In genomic region chr15:89912674-89913396, GRCh38 we compare ENCODE assay signal across 8 cellular contexts. TPM values are rescaled to one million over a fixed set of nuclear protein-coding genes. Genes with fewer than 3 reads are reported as not detected.
DNase-seq lines count a peak whose midpoint lies in the region; ATAC-seq and TF ChIP-seq lines count a peak whose summit lies in the region.

Gene ARPIN (minus strand): TSS chr15:89912952. CDS start chr15:89912835, 117 bp downstream.

- H3K27ac ChIP-seq in neural cell (ENCODE audit: low read length) = no peak within 1 kb of the TSS

- DNase-seq in AG09309 (ENCODE audit: low read depth) (no peak), HK-2 (ENCODE audit: unreplicated experiment) (peak; percentile 33), glomerular endothelial cell (ENCODE audit: extremely low read depth, low read depth, low spot score) (no peak), cerebellar nuclear complex (lab: John Stamatoyannopoulos, UW) (no peak), Kasumi-1 (lab: John Stamatoyannopoulos, UW) (no peak)
- peak; percentile 15 for DNase-seq in activated naive CD4-positive, alpha-beta T cell treated with anti-CD3 and anti-CD28 coated beads, Interleukin-2, amount 50 U/mL, for 16 hours

- ATAC-seq in HG02759 (IDR thresholded peaks at IDR 0.05; ENCODE audit: unreplicated experiment) = no peak

- H3F3A ChIP-seq in neural cell (ENCODE audit: insufficient read depth, low read length, poor library complexity, severe bottlenecking) = no peaks in the 10 kb centered on the region

- no peaks in the 10 kb centered on the region for H3K79me2 ChIP-seq in neural cell (replicated peaks; ENCODE audit: insufficient read depth, low read length)

- peak within 1 kb of the TSS; percentile 89 for H3K4me3 ChIP-seq in AG09309 (ENCODE audit: control insufficient read depth, low read depth, low read length)
- H3K4me3 ChIP-seq in neural cell (ENCODE audit: low read length) = peak within 1 kb of the TSS; percentile 69

- peak; percentile 30 for TF ChIP-seq RAD21 in neural cell (conservative IDR thresholded peaks at IDR 0.05)

- no peaks in the 10 kb centered on the region for H3K9me3 ChIP-seq in neural cell (ENCODE audit: low read length)

- H3K27me3 ChIP-seq in neural cell (ENCODE audit: insufficient read depth, low read depth, low read length) = peaks cover 2% of the 10 kb centered on the region

- no peaks in the 10 kb centered on the region for H4K20me1 ChIP-seq in neural cell (ENCODE audit: insufficient read depth)

- no peaks in the 10 kb centered on the region for H3K36me3 ChIP-seq in neural cell (ENCODE audit: insufficient read depth, low read length)

- no peaks in the 10 kb centered on the region for H3K9me2 ChIP-seq in neural cell (ENCODE audit: insufficient read depth, low read length)

- H3K9ac ChIP-seq in neural cell (ENCODE audit: low read length) = peak within 1 kb of the TSS; percentile 54

- peak within 1 kb of the TSS; percentile 67 for H2AFZ ChIP-seq in neural cell (ENCODE audit: low read depth, low read length)

- no peak for TF ChIP-seq EP300 in neural cell (conservative IDR thresholded peaks at IDR 0.05; ENCODE audit: poor library complexity, severe bottlenecking)

- TF ChIP-seq CTCF in AG09309 (IDR thresholded peaks at IDR 0.05; ENCODE audit: control insufficient read depth, insufficient read depth, low read depth, low read length, missing control alignments) = no peak
- no peak for TF ChIP-seq CTCF in neural cell (IDR thresholded peaks at IDR 0.05; ENCODE audit: poor library complexity, severe bottlenecking)

- H3K4me2 ChIP-seq in neural cell (ENCODE audit: low read length) = no peak within 1 kb of the TSS

TF ChIP-seq in neural cell, 6 proteins besides CTCF, POLR2A, EP300 and RAD21:
- TF ChIP-seq MXI1 (conservative IDR thresholded peaks at IDR 0.05; ENCODE audit: poor library complexity, severe bottlenecking) (no peak), EZH2 (IDR thresholded peaks at IDR 0.05; ENCODE audit: borderline replicate concordance, insufficient read depth, low read length, poor library complexity, severe bottlenecking) (no peak), POLR2AphosphoS5 (IDR thresholded peaks at IDR 0.05) (no peak), SMC3 (conservative IDR thresholded peaks at IDR 0.05; ENCODE audit: poor library complexity) (peak; percentile 8), TAF1 (IDR thresholded peaks at IDR 0.05; ENCODE audit: low read depth) (no peak)
- TF ChIP-seq, protein P1, sequence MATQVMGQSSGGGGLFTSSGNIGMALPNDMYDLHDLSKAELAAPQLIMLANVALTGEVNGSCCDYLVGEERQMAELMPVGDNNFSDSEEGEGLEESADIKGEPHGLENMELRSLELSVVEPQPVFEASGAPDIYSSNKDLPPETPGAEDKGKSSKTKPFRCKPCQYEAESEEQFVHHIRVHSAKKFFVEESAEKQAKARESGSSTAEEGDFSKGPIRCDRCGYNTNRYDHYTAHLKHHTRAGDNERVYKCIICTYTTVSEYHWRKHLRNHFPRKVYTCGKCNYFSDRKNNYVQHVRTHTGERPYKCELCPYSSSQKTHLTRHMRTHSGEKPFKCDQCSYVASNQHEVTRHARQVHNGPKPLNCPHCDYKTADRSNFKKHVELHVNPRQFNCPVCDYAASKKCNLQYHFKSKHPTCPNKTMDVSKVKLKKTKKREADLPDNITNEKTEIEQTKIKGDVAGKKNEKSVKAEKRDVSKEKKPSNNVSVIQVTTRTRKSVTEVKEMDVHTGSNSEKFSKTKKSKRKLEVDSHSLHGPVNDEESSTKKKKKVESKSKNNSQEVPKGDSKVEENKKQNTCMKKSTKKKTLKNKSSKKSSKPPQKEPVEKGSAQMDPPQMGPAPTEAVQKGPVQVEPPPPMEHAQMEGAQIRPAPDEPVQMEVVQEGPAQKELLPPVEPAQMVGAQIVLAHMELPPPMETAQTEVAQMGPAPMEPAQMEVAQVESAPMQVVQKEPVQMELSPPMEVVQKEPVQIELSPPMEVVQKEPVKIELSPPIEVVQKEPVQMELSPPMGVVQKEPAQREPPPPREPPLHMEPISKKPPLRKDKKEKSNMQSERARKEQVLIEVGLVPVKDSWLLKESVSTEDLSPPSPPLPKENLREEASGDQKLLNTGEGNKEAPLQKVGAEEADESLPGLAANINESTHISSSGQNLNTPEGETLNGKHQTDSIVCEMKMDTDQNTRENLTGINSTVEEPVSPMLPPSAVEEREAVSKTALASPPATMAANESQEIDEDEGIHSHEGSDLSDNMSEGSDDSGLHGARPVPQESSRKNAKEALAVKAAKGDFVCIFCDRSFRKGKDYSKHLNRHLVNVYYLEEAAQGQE (IDR thresholded peaks at IDR 0.05; ENCODE audit: borderline replicate concordance) = peak; percentile 82
TF ChIP-seq in neural cell: peak in this region for 2.

RNA-seq across cellular contexts. Expression of gene ARPIN, which starts in this region (rescaled TPM):
- 13.4 and 14.8 TPM in 2 replicates for total RNA-seq in glomerular endothelial cell
- 2.7 and 3.5 TPM in 2 replicates for polyA plus RNA-seq in neural cell
- polyA minus RNA-seq in neural cell = 5.4 and 6.1 TPM in 2 replicates

Comparison
In these comparisons a context has a peak if more than half of its experiments do, and no peak if none do; other contexts are left out.
1. DNase-seq: peak in HK-2 (single experiment) and activated naive CD4-positive, alpha-beta T cell treated with anti-CD3 and anti-CD28 coated beads, Interleukin-2, amount 50 U/mL, for 16 hours (single experiment); none in AG09309 (single experiment), glomerular endothelial cell (single experiment), cerebellar nuclear complex (0 of 2) and Kasumi-1 (0 of 2).